In the genomic region with DNA sequence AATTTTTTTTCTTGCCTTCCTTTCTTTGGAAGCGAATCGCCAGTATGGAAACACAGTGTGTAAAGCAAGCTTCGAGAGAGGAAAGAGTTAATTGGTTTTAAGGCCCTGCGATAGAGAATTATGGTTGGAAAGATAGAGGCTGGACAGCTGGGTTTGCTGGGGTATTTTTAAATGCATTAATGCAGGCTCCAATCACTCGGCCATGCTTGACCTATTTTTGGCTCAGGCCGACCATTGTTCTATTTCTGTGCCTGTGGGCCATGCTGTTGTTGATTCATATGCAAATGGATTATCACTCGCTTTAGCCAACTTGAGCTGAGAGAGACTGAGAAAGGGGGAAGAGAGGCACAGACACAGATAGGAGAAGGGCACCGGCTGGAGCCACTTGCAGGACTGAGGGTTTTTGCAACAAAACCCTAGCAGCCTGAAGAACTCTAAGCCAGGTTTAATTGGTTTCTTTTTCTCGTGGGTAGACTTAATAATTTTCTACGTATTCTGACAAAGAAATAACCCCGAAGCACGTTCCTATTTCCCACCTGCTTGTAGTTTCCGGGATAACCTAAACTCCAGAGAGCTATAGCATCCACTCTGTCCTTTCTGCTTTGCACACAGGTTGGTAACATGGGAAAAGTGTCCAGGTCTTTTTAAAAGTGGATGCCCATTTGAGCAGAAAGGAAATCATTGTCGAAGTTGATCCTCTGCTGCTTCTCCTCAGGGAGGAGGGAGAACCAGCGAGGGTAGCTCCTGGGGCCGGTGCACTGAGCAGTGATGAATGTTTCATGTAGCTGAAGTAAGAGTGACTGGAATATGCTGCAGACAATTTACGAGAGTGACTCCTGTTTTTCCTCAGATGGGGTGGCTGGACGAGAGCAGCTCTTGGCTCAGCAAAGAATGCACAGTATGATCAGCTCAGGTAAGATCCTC, we compare ENCODE assay signal across 8 cellular contexts. TPM values are rescaled to one million over a fixed set of nuclear protein-coding genes. Genes with fewer than 3 reads are reported as not detected.
DNase-seq lines count a peak whose midpoint lies in the region; ATAC-seq and TF ChIP-seq lines count a peak whose summit lies in the region.

Gene HDAC9 (plus strand): TSS at position 338 of the 924 bp plus-strand sequence. CDS start 554 bp downstream, at position 892.

- no peaks in the 10 kb centered on the region for H3K36me3 ChIP-seq in GM23338 (ENCODE audit: insufficient read depth)
- no peaks in the 10 kb centered on the region for H3K36me3 ChIP-seq in MG63
- H3K36me3 ChIP-seq in SJCRH30 = no peaks in the 10 kb centered on the region
- no peaks in the 10 kb centered on the region for H3K36me3 ChIP-seq in transverse colon

- peak within 1 kb of the TSS; percentile 82 for H3K4me2 ChIP-seq in GM23338

- H3K79me2 ChIP-seq in GM23338 (replicated peaks; ENCODE audit: insufficient read depth) = no peaks in the 10 kb centered on the region

- no peaks in the 10 kb centered on the region for H3K27me3 ChIP-seq in GM23338 (ENCODE audit: insufficient read depth)
- H3K27me3 ChIP-seq in MG63 = no peaks in the 10 kb centered on the region
- H3K27me3 ChIP-seq in SJCRH30 = no peaks in the 10 kb centered on the region
- H3K27me3 ChIP-seq in transverse colon = no peaks in the 10 kb centered on the region

- DNase-seq in GM12865 (ENCODE audit: low read depth) = peak; percentile 82
- peak; percentile 90 for DNase-seq in GM23338 (ENCODE audit: low spot score)
- peak; percentile 25 for DNase-seq in MG63
- peak; percentile 74 to 84 for DNase-seq in SJCRH30
- peak; percentile 58 for DNase-seq in epithelial cell of esophagus (ENCODE audit: low read depth)
- no peak for DNase-seq in mesenteric fat pad (ENCODE audit: low spot score)
- DNase-seq in transverse colon = peak; percentile 51
- no peak for DNase-seq in 8988T

- peak; percentile 99 for ATAC-seq in GM23338

- peak within 1 kb of the TSS; percentile 83 for H3K4me3 Mint-ChIP-seq in GM23338

- H3K36me3 Mint-ChIP-seq in GM23338 (ENCODE audit: low read depth) = no peaks in the 10 kb centered on the region

- TF ChIP-seq POLR2A in transverse colon (IDR thresholded peaks at IDR 0.05) = peak; percentile 37

- peak within 1 kb of the TSS; percentile 99 for H3K27ac Mint-ChIP-seq in GM23338

- H2AFZ ChIP-seq in GM23338 = peak within 1 kb of the TSS; percentile 28; the same call in 1 of the 2 replicates

- H3K9me3 ChIP-seq in MG63 (no peaks in the 10 kb centered on the region), SJCRH30 (replicated peaks) (no peaks in the 10 kb centered on the region), transverse colon (no peaks in the 10 kb centered on the region)

- WGBS in transverse colon (ENCODE audit: low coverage in 1 of 2), 2 donors = 37 to 39% methylated on average over 11 to 18 of the region's 18 CpGs

- no peaks in the 10 kb centered on the region for H3F3A ChIP-seq in GM23338 (replicated peaks; ENCODE audit: low read depth)

- H3K9me3 Mint-ChIP-seq in GM23338 = no peaks in the 10 kb centered on the region

- H3K27ac ChIP-seq in GM23338 (ENCODE audit: low read depth) = peak within 1 kb of the TSS; percentile 72
- H3K27ac ChIP-seq in SJCRH30 = peak within 1 kb of the TSS; percentile 50
- peak within 1 kb of the TSS; percentile 11 to 56 (median 24) for H3K27ac ChIP-seq in transverse colon

- no peak for TF ChIP-seq EP300 in transverse colon (IDR thresholded peaks at IDR 0.05; ENCODE audit: low read depth)

- H3K27me3 Mint-ChIP-seq in GM23338 (ENCODE audit: insufficient read depth, low read depth, poor library complexity) = no peaks in the 10 kb centered on the region

- TF ChIP-seq CTCF in GM12865 (IDR thresholded peaks at IDR 0.05; ENCODE audit: insufficient read depth, low read depth, low read length, missing control alignments) (no peak), GM23338 (conservative IDR thresholded peaks at IDR 0.05; ENCODE audit: low read depth in 2 of 2) (no peak), epithelial cell of esophagus (IDR thresholded peaks at IDR 0.05; ENCODE audit: insufficient read depth, low read depth, low read length, missing control alignments) (no peak), transverse colon (IDR thresholded peaks at IDR 0.05) (no peak)

- H3K4me3 ChIP-seq in GM12865 (ENCODE audit: low read depth, low read length) (peak within 1 kb of the TSS; percentile 66), GM23338 (peak within 1 kb of the TSS; percentile 57), MG63 (peak within 1 kb of the TSS; percentile 27), SJCRH30 (peak within 1 kb of the TSS; percentile 51), epithelial cell of esophagus (ENCODE audit: low read length) (peak within 1 kb of the TSS; percentile 15), transverse colon (peak within 1 kb of the TSS in 3 of 4 donors; percentile 9 to 40 (median 22))

- no peaks in the 10 kb centered on the region for H4K20me1 ChIP-seq in GM23338 (replicated peaks; ENCODE audit: insufficient read depth)

- H3K4me1 ChIP-seq in GM23338 (ENCODE audit: insufficient read depth) (peaks cover 25% of the 10 kb centered on the region), SJCRH30 (peaks cover 5% of the 10 kb centered on the region; the same call in 1 of the 2 replicates), transverse colon (peaks cover 0 to 7% (median 0%) of the 10 kb centered on the region in 4 donors)

- intact Hi-C loops in transverse colon (cut with DNase I; ENCODE audit: low total_unique reads) = no loop called here

- H3K4me1 Mint-ChIP-seq in GM23338 = peaks cover 57% of the 10 kb centered on the region

- in situ Hi-C loops in transverse colon (cut with MboI; ENCODE audit: low pct_ligation_motif_present in 1 of 4, low pct_unique_long_range_greater_than_20kb in 1 of 4, low sequenced_read_pairs in 3 of 4) = no loop called here

- no peaks in the 10 kb centered on the region for H3K9me2 ChIP-seq in GM23338 (ENCODE audit: insufficient read depth)

TF ChIP-seq in GM23338, 12 proteins besides CTCF, POLR2A, EP300 and RAD21:
- peak; percentile 57 for TF ChIP-seq POLR2AphosphoS5 (IDR thresholded peaks at IDR 0.05; ENCODE audit: low read depth)
- TF ChIP-seq, protein P1, sequence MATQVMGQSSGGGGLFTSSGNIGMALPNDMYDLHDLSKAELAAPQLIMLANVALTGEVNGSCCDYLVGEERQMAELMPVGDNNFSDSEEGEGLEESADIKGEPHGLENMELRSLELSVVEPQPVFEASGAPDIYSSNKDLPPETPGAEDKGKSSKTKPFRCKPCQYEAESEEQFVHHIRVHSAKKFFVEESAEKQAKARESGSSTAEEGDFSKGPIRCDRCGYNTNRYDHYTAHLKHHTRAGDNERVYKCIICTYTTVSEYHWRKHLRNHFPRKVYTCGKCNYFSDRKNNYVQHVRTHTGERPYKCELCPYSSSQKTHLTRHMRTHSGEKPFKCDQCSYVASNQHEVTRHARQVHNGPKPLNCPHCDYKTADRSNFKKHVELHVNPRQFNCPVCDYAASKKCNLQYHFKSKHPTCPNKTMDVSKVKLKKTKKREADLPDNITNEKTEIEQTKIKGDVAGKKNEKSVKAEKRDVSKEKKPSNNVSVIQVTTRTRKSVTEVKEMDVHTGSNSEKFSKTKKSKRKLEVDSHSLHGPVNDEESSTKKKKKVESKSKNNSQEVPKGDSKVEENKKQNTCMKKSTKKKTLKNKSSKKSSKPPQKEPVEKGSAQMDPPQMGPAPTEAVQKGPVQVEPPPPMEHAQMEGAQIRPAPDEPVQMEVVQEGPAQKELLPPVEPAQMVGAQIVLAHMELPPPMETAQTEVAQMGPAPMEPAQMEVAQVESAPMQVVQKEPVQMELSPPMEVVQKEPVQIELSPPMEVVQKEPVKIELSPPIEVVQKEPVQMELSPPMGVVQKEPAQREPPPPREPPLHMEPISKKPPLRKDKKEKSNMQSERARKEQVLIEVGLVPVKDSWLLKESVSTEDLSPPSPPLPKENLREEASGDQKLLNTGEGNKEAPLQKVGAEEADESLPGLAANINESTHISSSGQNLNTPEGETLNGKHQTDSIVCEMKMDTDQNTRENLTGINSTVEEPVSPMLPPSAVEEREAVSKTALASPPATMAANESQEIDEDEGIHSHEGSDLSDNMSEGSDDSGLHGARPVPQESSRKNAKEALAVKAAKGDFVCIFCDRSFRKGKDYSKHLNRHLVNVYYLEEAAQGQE (IDR thresholded peaks at IDR 0.05; ENCODE audit: unreplicated experiment) = no peak
- peak; percentile 65; the same call in 1 of the 2 replicates for TF ChIP-seq NANOG (IDR thresholded peaks at IDR 0.05; ENCODE audit: borderline replicate concordance)

RNA-seq across cellular contexts. Expression of gene HDAC9, which starts in this region (rescaled TPM):
- total RNA-seq in GM23338 (2014; rRNA removed; shearing (Covaris generic)) = 11.0 and 18.5 TPM in 2 replicates
- polyA plus RNA-seq in GM23338 (2016; fragmentation: Nextera tagmentation; extraction: Ambion mirVana) = 5.7 and 8.3 TPM in 2 replicates
- 0.03 TPM in 1 of 2 replicates, not detected in the other for total RNA-seq in MG63 (2014; rRNA removed; shearing (Covaris generic); ENCODE audit: low replicate concordance)
- 1.4 and 2.5 TPM in 2 replicates for total RNA-seq in SJCRH30 (2014; rRNA removed; shearing (Covaris generic))
- total RNA-seq in mesenteric fat pad (21.7 TPM), transverse colon (10 to 100 TPM in 3 of 4 donors, 1 to 10 TPM in 1; 6.0 to 47.5 (median 33.7) TPM)

Comparison
In these comparisons a context has a peak if more than half of its experiments do, and no peak if none do; other contexts are left out.
1. Peak in DNase-seq and H3K4me3 ChIP-seq in MG63; RNA of the gene not detected or under 1 TPM.
2. DNase-seq: peak in GM12865 (single experiment), GM23338 (single experiment), SJCRH30 (2 of 2), epithelial cell of esophagus (single experiment) and transverse colon (single experiment); none in mesenteric fat pad (single experiment) and 8988T (single experiment).
3. H3K4me3 ChIP-seq: peak in every context shown above with its lines; median percentile 66 in GM12865; 57 in GM23338; 51 in SJCRH30; 27 in MG63; 22 in transverse colon; 15 in epithelial cell of esophagus.
4. Peak in every context shown above with its lines, with median percentiles within 50 percentile points of each other: H3K27ac ChIP-seq.